10 cellular contexts compared by ENCODE assay signal in the genomic region with DNA sequence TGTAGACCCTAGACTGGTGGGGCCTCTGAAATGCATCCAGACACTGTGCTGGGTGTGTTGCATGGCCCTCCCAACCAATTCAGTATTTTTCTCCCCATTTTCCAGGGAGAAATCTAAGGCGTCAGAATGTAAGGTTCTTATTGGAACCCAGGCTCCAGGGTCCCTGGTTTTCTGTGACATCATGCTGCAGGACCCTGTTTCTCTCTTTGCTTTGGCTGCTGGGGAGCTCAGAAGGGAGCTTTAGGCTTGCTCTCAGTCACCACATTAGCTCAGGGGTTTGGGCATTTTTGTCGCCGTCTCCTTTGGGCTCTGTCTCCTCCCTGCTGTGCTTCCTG. TPM values are rescaled to one million over a fixed set of nuclear protein-coding genes. Genes with fewer than 3 reads are reported as not detected.
DNase-seq lines count a peak whose midpoint lies in the region; ATAC-seq and TF ChIP-seq lines count a peak whose summit lies in the region.
"Had no signal": no experiment of that assay in that cellular context is flagged by ENCODE, and none has a peak within 500 bp of the region (broad histone marks: within the 10 kb centered on the region; RNA-seq: fewer than 3 reads in every experiment).

No MANE protein-coding gene starts in this region.

- no peaks in the 10 kb centered on the region for H3K36me3 ChIP-seq in GM06990 (ENCODE audit: control insufficient read depth, insufficient read depth, low read length)
- H3K36me3 ChIP-seq in Karpas-422 (ENCODE audit: insufficient read depth, low read length), result no peaks in the 10 kb centered on the region

- H3K9me3 Mint-ChIP-seq in osteocyte (ENCODE audit: unreplicated experiment), result no peaks in the 10 kb centered on the region

- H3K9me2 ChIP-seq in Karpas-422 (replicated peaks; ENCODE audit: insufficient read depth, low read length), result no peaks in the 10 kb centered on the region

- peak overlapping the region; percentile 2; the same call in 1 of the 2 replicates for H2AFZ ChIP-seq in Karpas-422 (ENCODE audit: low read length)

- peaks cover 60% of the 10 kb centered on the region for H3K4me1 Mint-ChIP-seq in osteocyte (ENCODE audit: unreplicated experiment)

- H4K20me1 ChIP-seq in Karpas-422 (ENCODE audit: insufficient read depth, low read depth, low read length), result no peaks in the 10 kb centered on the region

- ATAC-seq in HG02973 (IDR thresholded peaks at IDR 0.05; ENCODE audit: unreplicated experiment), result no peak
- ATAC-seq in GM21367 (IDR thresholded peaks at IDR 0.05; ENCODE audit: unreplicated experiment), result no peak

- no peaks in the 10 kb centered on the region for H3K36me3 Mint-ChIP-seq in osteocyte (ENCODE audit: unreplicated experiment)

- H3K27ac Mint-ChIP-seq in osteocyte (ENCODE audit: unreplicated experiment), result peak overlapping the region; percentile 85
- H3K27ac Mint-ChIP-seq: progenitor cell of endocrine pancreas had no signal

- peak overlapping the region; percentile 70 for H3K4me2 ChIP-seq in Karpas-422 (ENCODE audit: low read depth, low read length, poor library complexity, severe bottlenecking)

- DNase-seq in GM06990 (ENCODE audit: extremely low read depth, insufficient read length) (no peak), Karpas-422 (no peak), coronary artery (ENCODE audit: low spot score) (no peak), osteocyte (ENCODE audit: extremely low spot score, unreplicated experiment) (no peak), islet precursor cell (no peak), EL (no peak)
- DNase-seq: NCI-H187 had no signal

- TF ChIP-seq CTCF in GM06990 (IDR thresholded peaks at IDR 0.05; ENCODE audit: insufficient read depth, low read length, poor library complexity, severe bottlenecking) (no peak), coronary artery (IDR thresholded peaks at IDR 0.05) (no peak), osteocyte (IDR thresholded peaks at IDR 0.05) (no peak)

- H3K4me3 ChIP-seq in GM06990 (replicated peaks; ENCODE audit: low read depth, low read length) (peak overlapping the region; percentile 12; the same call in 1 of the 2 replicates), Karpas-422 (ENCODE audit: low read length) (peak overlapping the region; percentile 52; the same call in 1 of the 2 replicates), coronary artery (peak overlapping the region; percentile 40)

- H3K27ac ChIP-seq in Karpas-422 (ENCODE audit: low read length) (peak overlapping the region; percentile 51; the same call in 1 of the 2 replicates), coronary artery (peak overlapping the region; percentile 49 to 85)

- H3K79me2 ChIP-seq in Karpas-422 (ENCODE audit: low read length), result no peaks in the 10 kb centered on the region

- H3K4me3 Mint-ChIP-seq in osteocyte (ENCODE audit: unreplicated experiment), result peak overlapping the region; percentile 44

- H3K4me1 ChIP-seq in Karpas-422 (ENCODE audit: low read length), result peaks cover 33% of the 10 kb centered on the region

- H3K9me3 ChIP-seq in Karpas-422 (ENCODE audit: low read length), result no peaks in the 10 kb centered on the region

- H3K27me3 Mint-ChIP-seq in osteocyte (ENCODE audit: unreplicated experiment), result no peaks in the 10 kb centered on the region

- H3K9ac ChIP-seq in Karpas-422 (ENCODE audit: low read length), result no peak overlapping the region

- H3K27me3 ChIP-seq in GM06990 (replicated peaks; ENCODE audit: control insufficient read depth, insufficient read depth, low read length) (no peaks in the 10 kb centered on the region), Karpas-422 (ENCODE audit: low read length) (no peaks in the 10 kb centered on the region)

RNA-seq across cellular contexts. Expression of a gene that starts 2.9 kb away (rescaled TPM):
- 0.22 and 0.25 TPM in 2 replicates for total RNA-seq in Karpas-422 (2014; rRNA removed; shearing (Covaris generic); ENCODE audit: low replicate concordance)
- total RNA-seq in osteocyte, result 1.6 and 1.8 TPM in 2 replicates
